In genomic region chr3:165070682-165071081, GRCh38 we compare ENCODE assay signal across 23 cellular contexts. TPM values are rescaled to one million over a fixed set of nuclear protein-coding genes. Genes with fewer than 3 reads are reported as not detected.
A peak's percentile ranks its signal among the peaks of the same experiment; 100 is the strongest.
DNase-seq lines count a peak whose midpoint lies in the region; ATAC-seq, FAIRE-seq and TF ChIP-seq lines count a peak whose summit lies in the region.
"Had no signal": no experiment of that assay in that cellular context is flagged by ENCODE, and none has a peak within 500 bp of the region (broad histone marks: within the 10 kb centered on the region; RNA-seq: fewer than 3 reads in every experiment).

No MANE protein-coding gene starts in this region.

- no peaks in the 10 kb centered on the region for H3K4me1 Mint-ChIP-seq in CD8-positive, alpha-beta memory T cell

- H3K4me3 Mint-ChIP-seq in CD8-positive, alpha-beta memory T cell = no peak overlapping the region
- H3K4me3 Mint-ChIP-seq: CD8-positive, alpha-beta T cell had no signal

- H3K4ac ChIP-seq in mesendoderm (ENCODE audit: low read depth, low read length) = no peak overlapping the region

- H2AK5ac ChIP-seq in mesendoderm (ENCODE audit: low read length) = no peak overlapping the region

- H3K27ac ChIP-seq in VCaP (no peak overlapping the region), mesendoderm (ENCODE audit: low read depth, low read length) (no peak overlapping the region)
- H3K27ac ChIP-seq in CD8-positive, alpha-beta memory T cell (ENCODE audit: low read depth, low read length) = no peak overlapping the region
- H3K27ac ChIP-seq: BLaER1 treated with 17β-estradiol and CSF1 and Interleukin-3, amounts not matched to agents 10 nM and 100 nM; GM23248 had no signal

- H3K9me3 Mint-ChIP-seq in CD8-positive, alpha-beta memory T cell = peaks cover 2 to 12% (median 6%) of the 10 kb centered on the region in 5 donors

- H3K18ac ChIP-seq in mesendoderm (ENCODE audit: low read length) = no peak overlapping the region

- no peak overlapping the region for H3K4me3 ChIP-seq in mesendoderm (ENCODE audit: low read length)
- H3K4me3 ChIP-seq in CD8-positive, alpha-beta memory T cell (ENCODE audit: low read length) = no peak overlapping the region
- H3K4me3 ChIP-seq: BLaER1 treated with 17β-estradiol and CSF1 and Interleukin-3, amounts not matched to agents 10 nM and 100 nM; GM23248 had no signal

- no peaks in the 10 kb centered on the region for H3K36me3 Mint-ChIP-seq in CD8-positive, alpha-beta memory T cell
- H3K36me3 Mint-ChIP-seq: CD8-positive, alpha-beta T cell had no signal

- no peak overlapping the region for H2BK5ac ChIP-seq in mesendoderm (ENCODE audit: low read length)

- H3K27me3 Mint-ChIP-seq in CD8-positive, alpha-beta memory T cell = no peaks in the 10 kb centered on the region

- H4K8ac ChIP-seq in mesendoderm (ENCODE audit: low read depth, low read length) = no peak overlapping the region

- no peak overlapping the region for H3K56ac ChIP-seq in mesendoderm (ENCODE audit: low read length)

- no peak overlapping the region for H3K27ac Mint-ChIP-seq in CD8-positive, alpha-beta memory T cell
- H3K27ac Mint-ChIP-seq: CD8-positive, alpha-beta T cell had no signal

- TF ChIP-seq CTCF in VCaP (conservative IDR thresholded peaks at IDR 0.05) = peak; percentile 68

- peak; percentile 4 for FAIRE-seq in GM19239 (lab: Jason Lieb, UNC)

- no peak overlapping the region for H3K4me2 ChIP-seq in mesendoderm (ENCODE audit: low read length)
- H3K4me2 ChIP-seq: BLaER1 treated with 17β-estradiol and CSF1 and Interleukin-3, amounts not matched to agents 10 nM and 100 nM had no signal

- POLR2A ChIA-PET in CD8-positive, alpha-beta memory T cell (lab: Charles Lee) = no interaction called here

- no CpG with 5 or more reads among the region's 6 CpGs for WGBS in mesendoderm (ENCODE audit: extremely low coverage, insufficient coverage, low lambda C conversion rate)

- no peaks in the 10 kb centered on the region for H3K79me1 ChIP-seq in mesendoderm (ENCODE audit: low read length)

- DNase-seq in GM19239 (ENCODE audit: insufficient read length, low spot score) (no peak), HT-29 (ENCODE audit: low spot score) (peak; percentile 42), mesendoderm (peak; percentile 36), NCI-H774 (lab: John Stamatoyannopoulos, UW) (no peak)
- no peak for DNase-seq in CD8-positive, alpha-beta memory T cell
- DNase-seq: CD8-positive, alpha-beta T cell; DMS79; GM23248; KBM-7; MV-4-11; NCI-H1417; NCI-H187 treated with DMSO at 0.1 percent for 48 hours; NCI-H2171; NCI-H446; NCI-H526 treated with DMSO at 0.1 percent for 48 hours; RPMI8226; SHP77 treated with DMSO at 0.1 percent for 48 hours had no signal

- H3K9ac ChIP-seq in mesendoderm (ENCODE audit: low read length) = no peak overlapping the region
- H3K9ac ChIP-seq: BLaER1 treated with 17β-estradiol and CSF1 and Interleukin-3, amounts not matched to agents 10 nM and 100 nM; GM23248 had no signal

- H3K9me3 ChIP-seq in CD8-positive, alpha-beta memory T cell (ENCODE audit: low read length) = no peaks in the 10 kb centered on the region
- H3K9me3 ChIP-seq: BLaER1 treated with 17β-estradiol and CSF1 and Interleukin-3, amounts not matched to agents 10 nM and 100 nM had no signal

- no peaks in the 10 kb centered on the region for H3K36me3 ChIP-seq in mesendoderm (ENCODE audit: control insufficient read depth, insufficient read depth, low read length)
- no peaks in the 10 kb centered on the region for H3K36me3 ChIP-seq in CD8-positive, alpha-beta memory T cell (ENCODE audit: insufficient read depth, low read length)
- H3K36me3 ChIP-seq: BLaER1 treated with 17β-estradiol and CSF1 and Interleukin-3, amounts not matched to agents 10 nM and 100 nM had no signal

- no peaks in the 10 kb centered on the region for H3K27me3 ChIP-seq in mesendoderm (ENCODE audit: insufficient read depth, low read length, poor library complexity)
- H3K27me3 ChIP-seq in CD8-positive, alpha-beta memory T cell (ENCODE audit: insufficient read depth, low read length, poor library complexity, severe bottlenecking) = no peaks in the 10 kb centered on the region
- H3K27me3 ChIP-seq: BLaER1 treated with 17β-estradiol and CSF1 and Interleukin-3, amounts not matched to agents 10 nM and 100 nM had no signal

- no peaks in the 10 kb centered on the region for H3K79me2 ChIP-seq in mesendoderm (ENCODE audit: control insufficient read depth, insufficient read depth, low read length)

- no peak overlapping the region for H3K23ac ChIP-seq in mesendoderm (ENCODE audit: low read length)

- no peak overlapping the region for H4K5ac ChIP-seq in mesendoderm (ENCODE audit: low read length)

- CTCF ChIA-PET in CD8-positive, alpha-beta memory T cell (lab: Charles Lee) = no interaction called here

- no peak overlapping the region for H2BK120ac ChIP-seq in mesendoderm (ENCODE audit: low read depth, low read length)

- H2BK15ac ChIP-seq in mesendoderm (replicated peaks; ENCODE audit: low read depth) = no peak overlapping the region

- H3K4me1 ChIP-seq in mesendoderm (ENCODE audit: control insufficient read depth, low read depth, low read length) = no peaks in the 10 kb centered on the region
- H3K4me1 ChIP-seq in CD8-positive, alpha-beta memory T cell (ENCODE audit: insufficient read depth, low read length) = no peaks in the 10 kb centered on the region
- H3K4me1 ChIP-seq: BLaER1 treated with 17β-estradiol and CSF1 and Interleukin-3, amounts not matched to agents 10 nM and 100 nM had no signal

- no peak for ATAC-seq in GM21390 (IDR thresholded peaks at IDR 0.05; ENCODE audit: unreplicated experiment)
- ATAC-seq: CD8-positive, alpha-beta T cell had no signal

RNA-seq across cellular contexts. Expression of gene SI, which starts 7.6 kb away (rescaled TPM):
- 0.20 and 0.55 TPM in 2 replicates for total RNA-seq in HT-29 (2014; rRNA removed; shearing (Covaris generic))
- polyA plus RNA-seq in mesendoderm (2013, experiment 1 of 2) = not detected
- polyA plus RNA-seq in mesendoderm (2013, experiment 2 of 2) = not detected
- total RNA-seq in CD8-positive, alpha-beta memory T cell = not detected
- polyA plus RNA-seq in CD8-positive, alpha-beta memory T cell = not detected
- total RNA-seq: CD8-positive, alpha-beta T cell; G401; GM23248; OCI-LY7; T-helper 1 cell treated with Interleukin-12 subunit alpha and Interleukin-12 subunit beta and Interleukin-4 antibody, amounts not matched to agents 30 ng/mL and 1 ng/mL, for 36 hours had no signal
- polyA plus RNA-seq: GM23248 had no signal

Comparison
In these comparisons a context has a peak if more than half of its experiments do, and no peak if none do; other contexts are left out.
1. DNase-seq: peak in HT-29 (single experiment) and mesendoderm (single experiment); none in GM19239 (single experiment), CD8-positive, alpha-beta memory T cell (0 of 5) and NCI-H774 (single experiment).